21 cellular contexts compared by ENCODE assay signal in the genomic region with DNA sequence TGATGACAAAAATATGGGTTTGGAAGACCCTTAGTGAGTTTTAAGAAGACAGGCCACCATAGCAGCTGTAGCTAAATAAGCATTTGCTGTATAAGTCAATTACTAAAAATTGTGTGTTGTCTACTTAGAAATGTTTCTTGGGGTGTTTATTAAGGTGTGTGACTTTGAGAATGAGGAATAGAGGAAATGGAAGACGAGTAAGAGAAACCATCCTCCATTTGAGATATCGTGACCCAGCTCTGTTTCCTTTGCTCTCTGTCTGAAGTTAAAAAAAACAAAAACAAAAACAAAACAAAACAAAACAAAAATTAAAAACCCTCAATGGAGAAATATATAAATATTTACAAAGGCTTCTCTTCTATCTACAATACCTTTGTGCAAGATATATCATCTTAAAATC. TPM values are rescaled to one million over a fixed set of nuclear protein-coding genes. Genes with fewer than 3 reads are reported as not detected.
DNase-seq lines count a peak whose midpoint lies in the region; ATAC-seq, FAIRE-seq and TF ChIP-seq lines count a peak whose summit lies in the region.
"Had no signal": no experiment of that assay in that cellular context is flagged by ENCODE, and none has a peak within 500 bp of the region (broad histone marks: within the 10 kb centered on the region; RNA-seq: fewer than 3 reads in every experiment).

No MANE protein-coding gene starts in this region.

- peaks cover 19% of the 10 kb centered on the region for H3K4me1 ChIP-seq in lower lobe of right lung
- H3K4me1 ChIP-seq: sigmoid colon had no signal

- no peak for TF ChIP-seq CTCF in CD4-positive, alpha-beta T cell (IDR thresholded peaks at IDR 0.05)
- TF ChIP-seq CTCF in activated CD8-positive, alpha-beta T cell treated with anti-CD3 and anti-CD28 coated beads for 36 hours (IDR thresholded peaks at IDR 0.05): no peak
- TF ChIP-seq CTCF in lower lobe of right lung (IDR thresholded peaks at IDR 0.05): no peak

- H3K27me3 Mint-ChIP-seq in CD4-positive, alpha-beta T cell: no peaks in the 10 kb centered on the region
- H3K27me3 Mint-ChIP-seq in activated CD8-positive, alpha-beta T cell treated with anti-CD3 and anti-CD28 coated beads for 36 hours: no peaks in the 10 kb centered on the region
- no peaks in the 10 kb centered on the region for H3K27me3 Mint-ChIP-seq in naive B cell

- CTCF ChIA-PET in CD4-positive, alpha-beta T cell (lab: Charles Lee): interaction anchor here (1.0 to 3.6 kb wide), 4 partner anchors 68 to 402 kb away, joined by 3 to 22 read pairs (median 4); no protein-coding TSS in a partner anchor
- CTCF ChIA-PET in activated CD8-positive, alpha-beta T cell treated with anti-CD3 and anti-CD28 coated beads for 36 hours (lab: Charles Lee): interaction anchor here (1.7 to 2.6 kb wide), 2 partner anchors 118 to 139 kb away, joined by 3 to 12 read pairs; no protein-coding TSS in a partner anchor

- no peak for DNase-seq in CD4-positive, alpha-beta T cell
- DNase-seq in GM12891 (ENCODE audit: insufficient read length, low spot score) (no peak), naive B cell (no peak), NOMO-1 treated with dmso at 0.1 percent for 144 hours (lab: John Stamatoyannopoulos, UW; ENCODE audit: unreplicated experiment) (no peak), lower lobe of right lung (no peak)
- DNase-seq in activated CD8-positive, alpha-beta T cell treated with anti-CD3 and anti-CD28 coated beads for 36 hours: no peak
- DNase-seq: amygdala, EL, H9, IMR-90, NCI-H1092 treated with DMSO at 0.1 percent for 48 hours, sigmoid colon, SJCRH30 had no signal

- no peaks in the 10 kb centered on the region for H3K36me3 Mint-ChIP-seq in CD4-positive, alpha-beta T cell (ENCODE audit: low read depth)
- H3K36me3 Mint-ChIP-seq in activated CD8-positive, alpha-beta T cell treated with anti-CD3 and anti-CD28 coated beads for 36 hours (ENCODE audit: low read depth): peaks cover 1% of the 10 kb centered on the region
- no peaks in the 10 kb centered on the region for H3K36me3 Mint-ChIP-seq in naive B cell

- H3K4me3 Mint-ChIP-seq in CD4-positive, alpha-beta T cell: peak overlapping the region; percentile 85
- H3K4me3 Mint-ChIP-seq in activated CD8-positive, alpha-beta T cell treated with anti-CD3 and anti-CD28 coated beads for 36 hours: peak overlapping the region; percentile 80
- peak overlapping the region; percentile 70 to 91 (median 78) for H3K4me3 Mint-ChIP-seq in naive B cell

- no peak for TF ChIP-seq POLR2A in GM12891 (IDR thresholded peaks at IDR 0.05; ENCODE audit: low read depth, low read length)

- no peak for ATAC-seq in CD4-positive, alpha-beta T cell (ENCODE audit: poor library complexity)
- ATAC-seq in activated CD8-positive, alpha-beta T cell treated with anti-CD3 and anti-CD28 coated beads for 36 hours: no peak
- no peak for ATAC-seq in naive B cell (ENCODE audit: low read depth in 2 of 2)
- no peak for ATAC-seq in HG03025 (IDR thresholded peaks at IDR 0.05; ENCODE audit: low FRiP score, unreplicated experiment)
- ATAC-seq in lower lobe of right lung: no peak

- no peak overlapping the region for H3K4me3 ChIP-seq in lower lobe of right lung
- H3K4me3 ChIP-seq: sigmoid colon, SJCRH30 had no signal

- peaks cover 92% of the 10 kb centered on the region for H3K4me1 Mint-ChIP-seq in CD4-positive, alpha-beta T cell (ENCODE audit: low read depth)
- H3K4me1 Mint-ChIP-seq in activated CD8-positive, alpha-beta T cell treated with anti-CD3 and anti-CD28 coated beads for 36 hours (ENCODE audit: low read depth): peaks cover 79% of the 10 kb centered on the region
- peaks cover 48 to 94% (median 55%) of the 10 kb centered on the region in 3 donors for H3K4me1 Mint-ChIP-seq in naive B cell

- no peaks in the 10 kb centered on the region for H3K27me3 ChIP-seq in CD4-positive, alpha-beta T cell (ENCODE audit: control insufficient read depth, insufficient read depth, low read length)
- no peaks in the 10 kb centered on the region for H3K27me3 ChIP-seq in lower lobe of right lung (ENCODE audit: low read depth)
- H3K27me3 ChIP-seq: sigmoid colon, SJCRH30 had no signal

- no peaks in the 10 kb centered on the region for H3K9me3 Mint-ChIP-seq in CD4-positive, alpha-beta T cell
- no peaks in the 10 kb centered on the region for H3K9me3 Mint-ChIP-seq in activated CD8-positive, alpha-beta T cell treated with anti-CD3 and anti-CD28 coated beads for 36 hours
- peaks cover 0 to 5% (median 2%) of the 10 kb centered on the region in 7 donors for H3K9me3 Mint-ChIP-seq in naive B cell

- intact Hi-C loops in CD4-positive, alpha-beta T cell (cut with DNase I, micrococcal nuclease): loop anchor here (2.0 to 5.0 kb wide), 2 partner anchors 54 to 87 kb away; no protein-coding TSS in a partner anchor
- intact Hi-C loops in activated CD8-positive, alpha-beta T cell treated with anti-CD3 and anti-CD28 coated beads for 36 hours (cut with micrococcal nuclease): loop anchor here (2.0 to 5.0 kb wide), 2 partner anchors 34 to 107 kb away; no protein-coding TSS in a partner anchor
- intact Hi-C loops in lower lobe of right lung (cut with DNase I): no loop called here

- POLR2A ChIA-PET in CD4-positive, alpha-beta T cell (lab: Charles Lee): interaction anchor here (0.7 to 14.0 kb wide), 25 partner anchors 11 to 566 kb away, joined by 3 to 1205 read pairs (median 7); a partner anchor contains a TSS
- POLR2A ChIA-PET in activated CD8-positive, alpha-beta T cell treated with anti-CD3 and anti-CD28 coated beads for 36 hours (lab: Charles Lee): interaction anchor here (1.1 to 19.9 kb wide), 8 partner anchors 10 to 130 kb away, joined by 3 to 333 read pairs (median 10); a partner anchor contains a TSS

- H3K27ac ChIP-seq in CD4-positive, alpha-beta T cell (ENCODE audit: low read depth, low read length): peak overlapping the region; percentile 94
- no peak overlapping the region for H3K27ac ChIP-seq in lower lobe of right lung
- H3K27ac ChIP-seq: sigmoid colon, SJCRH30 had no signal

- no peaks in the 10 kb centered on the region for H3K9me3 ChIP-seq in CD4-positive, alpha-beta T cell (ENCODE audit: control insufficient read depth, low read length)
- H3K9me3 ChIP-seq in lower lobe of right lung: no peaks in the 10 kb centered on the region
- H3K9me3 ChIP-seq: sigmoid colon, SJCRH30 had no signal

- H3K36me3 ChIP-seq in lower lobe of right lung: no peaks in the 10 kb centered on the region
- H3K36me3 ChIP-seq: sigmoid colon, SJCRH30 had no signal

- no peak for FAIRE-seq in GM12891 (lab: Jason Lieb, UNC)
- FAIRE-seq: islet of Langerhans, TTC549, urothelium cell line had no signal

- peak overlapping the region; percentile 95 for H3K27ac Mint-ChIP-seq in CD4-positive, alpha-beta T cell
- H3K27ac Mint-ChIP-seq in activated CD8-positive, alpha-beta T cell treated with anti-CD3 and anti-CD28 coated beads for 36 hours: peak overlapping the region; percentile 96
- peak overlapping the region; percentile 17 to 100 (median 99) for H3K27ac Mint-ChIP-seq in naive B cell
- H3K27ac Mint-ChIP-seq: H9 had no signal

TF ChIP-seq in GM12891, 5 proteins besides CTCF, POLR2A, EP300 and RAD21:
- TF ChIP-seq PAX5 (IDR thresholded peaks at IDR 0.05; ENCODE audit: insufficient read depth, low read length, severe bottlenecking): no peak
- TF ChIP-seq SPI1 (IDR thresholded peaks at IDR 0.05; ENCODE audit: low read depth, low read length): peak; percentile 15; the same call in 1 of the 2 replicates

RNA-seq across cellular contexts. Expression of a gene that starts 41.7 kb away (rescaled TPM):
- not detected for total RNA-seq in CD4-positive, alpha-beta T cell
- polyA plus RNA-seq in GM12891 (2012; ENCODE audit: low read depth, missing spikeins): not detected
- total RNA-seq in activated CD8-positive, alpha-beta T cell treated with anti-CD3 and anti-CD28 coated beads for 36 hours: not detected
- polyA plus RNA-seq in naive B cell (ENCODE audit: low read depth in 6 of 6): not detected
- total RNA-seq in lower lobe of right lung: not detected
- total RNA-seq: epithelial cell of proximal tubule, glomerular endothelial cell, H9, IMR-90, osteoblast, sigmoid colon had no signal
- polyA plus RNA-seq: BJ, IMR-90 had no signal
